ENCODE assay signal across 1 cellular context in genomic region chr2:68770271-68771111, GRCh38.
TF ChIP-seq lines count a peak whose summit lies in the region.

No MANE protein-coding gene starts in this region.

TF ChIP-seq in GM12878, 131 proteins besides CTCF, POLR2A, EP300 and RAD21 (continued from another document):
- TF ChIP-seq CUX1 (IDR thresholded peaks at IDR 0.05; ENCODE audit: insufficient replicate concordance, low read depth, low read length) = no peak
- no peak for TF ChIP-seq E2F4 (IDR thresholded peaks at IDR 0.05; ENCODE audit: low read depth, low read length)
- TF ChIP-seq YBX1 (IDR thresholded peaks at IDR 0.05) = no peak
- no peak for TF ChIP-seq NR2C1 (IDR thresholded peaks at IDR 0.05)
- TF ChIP-seq POLR2AphosphoS5 (IDR thresholded peaks at IDR 0.05; ENCODE audit: low read length) = no peak
- no peak for TF ChIP-seq EZH2 (IDR thresholded peaks at IDR 0.05; ENCODE audit: borderline replicate concordance, control insufficient read depth, low read depth, low read length)
- TF ChIP-seq NFXL1 (IDR thresholded peaks at IDR 0.05; ENCODE audit: borderline replicate concordance) = no peak
- TF ChIP-seq CHD2 (IDR thresholded peaks at IDR 0.05; ENCODE audit: borderline replicate concordance, low read depth, low read length) = no peak
- no peak for TF ChIP-seq NR2F1 (conservative IDR thresholded peaks at IDR 0.05)
- TF ChIP-seq ELK1 (IDR thresholded peaks at IDR 0.05; ENCODE audit: low read depth, low read length) = no peak
- TF ChIP-seq ZNF592 (IDR thresholded peaks at IDR 0.05) = no peak
- TF ChIP-seq LARP7 (IDR thresholded peaks at IDR 0.05) = no peak
- TF ChIP-seq MLLT1 (IDR thresholded peaks at IDR 0.05) = no peak
- TF ChIP-seq TCF12 (IDR thresholded peaks at IDR 0.05; ENCODE audit: low read depth, low read length) = no peak
- no peak for TF ChIP-seq RB1 (IDR thresholded peaks at IDR 0.05; ENCODE audit: borderline replicate concordance)
